14 cellular contexts compared by ENCODE assay signal in the genomic region with DNA sequence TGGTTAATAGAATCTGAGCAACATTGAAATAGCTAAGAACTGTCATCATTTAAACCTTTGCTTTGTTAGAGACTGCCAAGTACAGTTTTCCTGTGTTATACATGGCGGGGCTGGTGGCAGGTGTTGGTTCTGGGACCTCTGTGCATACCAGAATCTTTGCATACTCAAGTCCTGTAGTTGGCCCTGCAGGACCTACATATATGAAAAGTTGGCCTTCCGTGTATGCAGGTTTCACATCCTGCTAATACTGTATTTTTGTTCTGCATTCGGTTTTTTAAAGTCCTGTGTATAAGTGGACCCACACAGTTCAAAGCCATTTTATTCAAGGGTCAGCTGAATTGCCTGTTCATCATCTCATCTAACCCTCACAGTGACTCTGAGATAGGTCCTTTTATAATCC. TPM values are rescaled to one million over a fixed set of nuclear protein-coding genes. Genes with fewer than 3 reads are reported as not detected.
DNase-seq lines count a peak whose midpoint lies in the region; ATAC-seq and TF ChIP-seq lines count a peak whose summit lies in the region.
"Had no signal": no experiment of that assay in that cellular context is flagged by ENCODE, and none has a peak within 500 bp of the region (broad histone marks: within the 10 kb centered on the region; RNA-seq: fewer than 3 reads in every experiment).

No MANE protein-coding gene starts in this region.

- no peaks in the 10 kb centered on the region for H3K9me3 ChIP-seq in right lobe of liver
- H3K9me3 ChIP-seq: left ventricle myocardium inferior, spleen had no signal

- no peak overlapping the region for H3K4me3 ChIP-seq in right lobe of liver
- H3K4me3 ChIP-seq: left ventricle myocardium inferior, spleen had no signal

- H3K36me3 Mint-ChIP-seq in stimulated activated naive B cell treated with anti-CD40 and anti-IgM and Interleukin-4, amounts not matched to agents 10 μg/mL and 1 μg/mL and 100 μg/mL, for 72 hours, result peaks cover 25 to 51% of the 10 kb centered on the region in 2 donors

- intact Hi-C loops in right lobe of liver (cut with DNase I), result no loop called here

- 74% methylated on average over 3 of the region's 3 CpGs for WGBS in right lobe of liver (ENCODE audit: insufficient coverage, low coverage, low lambda C conversion rate, missing lambda C conversion rate)

- H3K27me3 ChIP-seq in right lobe of liver, result no peaks in the 10 kb centered on the region
- H3K27me3 ChIP-seq: brain microvascular endothelial cell, spleen had no signal

- DNase-seq in stimulated activated naive B cell treated with anti-CD40 and anti-IgM and Interleukin-4, amounts not matched to agents 10 μg/mL and 1 μg/mL and 100 μg/mL, for 72 hours, result no peak
- no peak for DNase-seq in T-helper 1 cell
- DNase-seq in NCI-H2029 (lab: John Stamatoyannopoulos, UW), result no peak
- no peak for DNase-seq in right lobe of liver
- DNase-seq: activated CD4-positive, CD25-positive, alpha-beta regulatory T cell; brain microvascular endothelial cell; head of caudate nucleus; left ventricle myocardium inferior; SIG-M5; spleen had no signal

- H3K4me3 Mint-ChIP-seq in stimulated activated naive B cell treated with anti-CD40 and anti-IgM and Interleukin-4, amounts not matched to agents 10 μg/mL and 1 μg/mL and 100 μg/mL, for 72 hours, result no peak overlapping the region
- H3K4me3 Mint-ChIP-seq: activated T-helper 17 cell treated with anti-CD3 and anti-CD28 coated beads, Interleukin-2, amount 50 U/mL, for 72 hours had no signal

- peaks cover 0 to 56% (median 16%) of the 10 kb centered on the region in 4 donors for H3K36me3 ChIP-seq in right lobe of liver

- H3K27ac ChIP-seq in right lobe of liver, result no peak overlapping the region
- H3K27ac ChIP-seq: brain microvascular endothelial cell had no signal

- no peak overlapping the region for H3K27ac Mint-ChIP-seq in stimulated activated naive B cell treated with anti-CD40 and anti-IgM and Interleukin-4, amounts not matched to agents 10 μg/mL and 1 μg/mL and 100 μg/mL, for 72 hours
- H3K27ac Mint-ChIP-seq: activated T-helper 17 cell treated with anti-CD3 and anti-CD28 coated beads, Interleukin-2, amount 50 U/mL, for 72 hours had no signal

- no peak for TF ChIP-seq CTCF in right lobe of liver (IDR thresholded peaks at IDR 0.05)

- no peaks in the 10 kb centered on the region for H3K9me3 Mint-ChIP-seq in stimulated activated naive B cell treated with anti-CD40 and anti-IgM and Interleukin-4, amounts not matched to agents 10 μg/mL and 1 μg/mL and 100 μg/mL, for 72 hours
- H3K9me3 Mint-ChIP-seq: activated T-helper 17 cell treated with anti-CD3 and anti-CD28 coated beads, Interleukin-2, amount 50 U/mL, for 72 hours had no signal

- ATAC-seq in GM19328 (IDR thresholded peaks at IDR 0.05; ENCODE audit: unreplicated experiment) (peak; percentile 61), HG02571 (IDR thresholded peaks at IDR 0.05; ENCODE audit: unreplicated experiment) (peak; percentile 77), HG03196 (IDR thresholded peaks at IDR 0.05; ENCODE audit: unreplicated experiment) (peak; percentile 58), right lobe of liver (no peak)
- ATAC-seq in stimulated activated naive B cell treated with anti-CD40 and anti-IgM and Interleukin-4, amounts not matched to agents 10 μg/mL and 1 μg/mL and 100 μg/mL, for 72 hours (replicated peaks), result peak; percentile 76 to 78
- ATAC-seq: activated T-helper 17 cell treated with anti-CD3 and anti-CD28 coated beads, Interleukin-2, amount 50 U/mL, for 72 hours had no signal

- no peaks in the 10 kb centered on the region for H3K27me3 Mint-ChIP-seq in stimulated activated naive B cell treated with anti-CD40 and anti-IgM and Interleukin-4, amounts not matched to agents 10 μg/mL and 1 μg/mL and 100 μg/mL, for 72 hours
- H3K27me3 Mint-ChIP-seq: activated T-helper 17 cell treated with anti-CD3 and anti-CD28 coated beads, Interleukin-2, amount 50 U/mL, for 72 hours had no signal

- no peak for TF ChIP-seq POLR2A in right lobe of liver (IDR thresholded peaks at IDR 0.05)

- H3K4me1 ChIP-seq in right lobe of liver, result no peaks in the 10 kb centered on the region

- H3K4me1 Mint-ChIP-seq in stimulated activated naive B cell treated with anti-CD40 and anti-IgM and Interleukin-4, amounts not matched to agents 10 μg/mL and 1 μg/mL and 100 μg/mL, for 72 hours, result peaks cover 22 to 48% of the 10 kb centered on the region in 2 donors

RNA-seq across cellular contexts. Expression of a gene that starts 36.4 kb away (rescaled TPM):
- total RNA-seq in right lobe of liver, result 10 to 100 TPM; 58.2 to 85.7 (median 73.0) TPM

RNA-seq across cellular contexts. Expression of a gene that starts 58.9 kb away (rescaled TPM):
- 10 to 100 TPM; 27.3 to 98.1 (median 53.2) TPM for total RNA-seq in right lobe of liver
- total RNA-seq: activated T-helper 17 cell treated with anti-CD3 and anti-CD28 coated beads, Interleukin-2, amount 50 U/mL, for 72 hours had no signal

Comparison
In these comparisons a context has a peak if more than half of its experiments do, and no peak if none do; other contexts are left out.
1. ATAC-seq: peak in GM19328 (single experiment), HG02571 (single experiment), HG03196 (single experiment) and stimulated activated naive B cell treated with anti-CD40 and anti-IgM and Interleukin-4, amounts not matched to agents 10 μg/mL and 1 μg/mL and 100 μg/mL, for 72 hours (2 of 2); none in right lobe of liver (0 of 4).